ENCODE assay signal across 10 cellular contexts in genomic region chr1:230282157-230282556, GRCh38.
DNase-seq lines count a peak whose midpoint lies in the region; ATAC-seq and TF ChIP-seq lines count a peak whose summit lies in the region.
"Had no signal": no experiment of that assay in that cellular context is flagged by ENCODE, and none has a peak within 500 bp of the region (broad histone marks: within the 10 kb centered on the region; RNA-seq: fewer than 3 reads in every experiment).

No MANE protein-coding gene starts in this region.

- no peak for DNase-seq in left ventricle myocardium superior
- no peak for DNase-seq in right cardiac atrium
- DNase-seq in NCI-H2029 (lab: John Stamatoyannopoulos, UW), result peak; percentile 57
- DNase-seq in activated naive CD8-positive, alpha-beta T cell treated with anti-CD3 and anti-CD28 coated beads for 36 hours, result no peak
- DNase-seq in uterus, result peak; percentile 7 to 43
- DNase-seq in hippocampal formation (lab: John Stamatoyannopoulos, UW), result no peak
- DNase-seq: stimulated activated CD4-positive, alpha-beta T cell treated with anti-CD3 and anti-CD28 coated beads, Interleukin-1b, Interleukin-23, amount 100 ng/mL, for 48 hours had no signal

- intact Hi-C loops in left ventricle myocardium superior (cut with micrococcal nuclease) (no loop called here), right cardiac atrium (cut with DNase I) (no loop called here), uterus (cut with DNase I; ENCODE audit: low total_unique reads) (no loop called here)

- TF ChIP-seq POLR2A in uterus (IDR thresholded peaks at IDR 0.05), result no peak

- 36% methylated on average over 3 of the region's 3 CpGs for WGBS in right cardiac atrium

- peak overlapping the region; percentile 82 for H3K27ac Mint-ChIP-seq in activated naive CD8-positive, alpha-beta T cell treated with anti-CD3 and anti-CD28 coated beads for 36 hours
- H3K27ac Mint-ChIP-seq: neural progenitor cell had no signal

- H3K27ac ChIP-seq in right cardiac atrium (ENCODE audit: low read length) (no peak overlapping the region), uterus (peak overlapping the region; percentile 42 to 71)
- H3K27ac ChIP-seq: neural progenitor cell had no signal

- H3K27me3 ChIP-seq in right cardiac atrium (ENCODE audit: control insufficient read depth, insufficient read depth) (no peaks in the 10 kb centered on the region), uterus (no peaks in the 10 kb centered on the region)
- H3K27me3 ChIP-seq: neural progenitor cell had no signal

- H3K9me3 ChIP-seq in right cardiac atrium (ENCODE audit: control insufficient read depth, low read length) (no peaks in the 10 kb centered on the region), uterus (no peaks in the 10 kb centered on the region)

- no peak overlapping the region for H3K4me3 Mint-ChIP-seq in activated naive CD8-positive, alpha-beta T cell treated with anti-CD3 and anti-CD28 coated beads for 36 hours
- H3K4me3 Mint-ChIP-seq: neural progenitor cell had no signal

- no peaks in the 10 kb centered on the region for H3K36me3 ChIP-seq in uterus
- H3K36me3 ChIP-seq: neural progenitor cell had no signal

- no peaks in the 10 kb centered on the region for H3K27me3 Mint-ChIP-seq in activated naive CD8-positive, alpha-beta T cell treated with anti-CD3 and anti-CD28 coated beads for 36 hours

- peaks cover 7% of the 10 kb centered on the region for H3K36me3 Mint-ChIP-seq in activated naive CD8-positive, alpha-beta T cell treated with anti-CD3 and anti-CD28 coated beads for 36 hours

- ATAC-seq in left ventricle myocardium superior, result peak; percentile 46
- no peak for ATAC-seq in right cardiac atrium
- ATAC-seq in GM19463 (IDR thresholded peaks at IDR 0.05; ENCODE audit: unreplicated experiment), result no peak
- no peak for ATAC-seq in GM19351 (IDR thresholded peaks at IDR 0.05; ENCODE audit: unreplicated experiment)

- H3K4me1 Mint-ChIP-seq in activated naive CD8-positive, alpha-beta T cell treated with anti-CD3 and anti-CD28 coated beads for 36 hours, result peaks cover 32% of the 10 kb centered on the region

- no peak for TF ChIP-seq CTCF in uterus (IDR thresholded peaks at IDR 0.05)

- H3K4me3 ChIP-seq in right cardiac atrium (ENCODE audit: low read length) (no peak overlapping the region), uterus (no peak overlapping the region)
- H3K4me3 ChIP-seq: neural progenitor cell had no signal

- no peaks in the 10 kb centered on the region for H3K9me3 Mint-ChIP-seq in activated naive CD8-positive, alpha-beta T cell treated with anti-CD3 and anti-CD28 coated beads for 36 hours

- no peaks in the 10 kb centered on the region for H3K4me1 ChIP-seq in right cardiac atrium (ENCODE audit: control insufficient read depth, insufficient read depth, low read length)
- H3K4me1 ChIP-seq in uterus, result no peaks in the 10 kb centered on the region

Comparison
In these comparisons a context has a peak if more than half of its experiments do, and no peak if none do; other contexts are left out.
1. DNase-seq: peak in NCI-H2029 (single experiment) and uterus (2 of 2); none in left ventricle myocardium superior (single experiment), right cardiac atrium (0 of 3), activated naive CD8-positive, alpha-beta T cell treated with anti-CD3 and anti-CD28 coated beads for 36 hours (single experiment) and hippocampal formation (0 of 2).